1 cellular context compared by ENCODE assay signal in genomic region chr6:125791151-125791819, GRCh38.
TF ChIP-seq lines count a peak whose summit lies in the region.

No MANE protein-coding gene starts in this region.

TF ChIP-seq in GM12878, 131 proteins besides CTCF, POLR2A, EP300 and RAD21 (continued from another document):
- TF ChIP-seq NBN (IDR thresholded peaks at IDR 0.05) (peak; percentile 21; the same call in 1 of the 2 replicates), MLLT1 (IDR thresholded peaks at IDR 0.05) (peak; percentile 39; the same call in 1 of the 2 replicates), EGR1 (IDR thresholded peaks at IDR 0.05; ENCODE audit: borderline replicate concordance in 1 of 2, low read depth in 2 of 2, low read length in 2 of 2) (peak in 1 of 2 experiments; percentile 24; a peak in 1 of 3 replicates), IKZF2 (IDR thresholded peaks at IDR 0.05) (peak in 1 of 2 experiments; percentile 7; a peak in 1 of 4 replicates), IRF5 (IDR thresholded peaks at IDR 0.05; ENCODE audit: borderline replicate concordance) (no peak), PML (IDR thresholded peaks at IDR 0.05; ENCODE audit: low read length) (0 out of 2 replicates have a peak, but pooled peaks have one; percentile 18), SMARCA5 (IDR thresholded peaks at IDR 0.05) (peak; percentile 81; the same call in 1 of the 2 replicates), PKNOX1 (IDR thresholded peaks at IDR 0.05) (no peak), CREB1 (IDR thresholded peaks at IDR 0.05; ENCODE audit: low read depth) (0 out of 2 replicates have a peak, but pooled peaks have one; percentile 8)
